19 cellular contexts compared by ENCODE assay signal in genomic region chr12:84637926-84638325, GRCh38.
A peak's percentile ranks its signal among the peaks of the same experiment; 100 is the strongest.
DNase-seq lines count a peak whose midpoint lies in the region; TF ChIP-seq lines count a peak whose summit lies in the region.
"Had no signal": no experiment of that assay in that cellular context is flagged by ENCODE, and none has a peak within 500 bp of the region (broad histone marks: within the 10 kb centered on the region; RNA-seq: fewer than 3 reads in every experiment).

No MANE protein-coding gene starts in this region.

- no peaks in the 10 kb centered on the region for H3K79me1 ChIP-seq in mesendoderm (ENCODE audit: low read length)

- no peak overlapping the region for H2BK120ac ChIP-seq in mesendoderm (ENCODE audit: low read depth, low read length)

- H3K9me3 ChIP-seq in endodermal cell (ENCODE audit: control insufficient read depth, low read length) = no peaks in the 10 kb centered on the region
- H3K9me3 ChIP-seq: body of pancreas had no signal

- no peaks in the 10 kb centered on the region for H3K79me2 ChIP-seq in mesendoderm (ENCODE audit: control insufficient read depth, insufficient read depth, low read length)

- no peak overlapping the region for H3K23ac ChIP-seq in mesendoderm (ENCODE audit: low read length)

- H3K4me3 Mint-ChIP-seq in endodermal cell = no peak overlapping the region
- H3K4me3 Mint-ChIP-seq: nephron had no signal

- H3K27me3 Mint-ChIP-seq in endodermal cell (ENCODE audit: insufficient read depth) = no peaks in the 10 kb centered on the region

- no peaks in the 10 kb centered on the region for H3K36me3 Mint-ChIP-seq in endodermal cell (ENCODE audit: low read depth)

- H3K9me3 Mint-ChIP-seq in endodermal cell = no peaks in the 10 kb centered on the region
- H3K9me3 Mint-ChIP-seq: nephron had no signal

- H3K18ac ChIP-seq in mesendoderm (ENCODE audit: low read length) = no peak overlapping the region

- no peak overlapping the region for H2AK5ac ChIP-seq in mesendoderm (ENCODE audit: low read length)

- no peak overlapping the region for H2BK15ac ChIP-seq in mesendoderm (replicated peaks; ENCODE audit: low read depth)

- DNase-seq in AG20443 (ENCODE audit: low spot score) (peak; percentile 26), NCI-H146 treated with DMSO at 0.1 percent for 48 hours (lab: John Stamatoyannopoulos, UW; ENCODE audit: unreplicated experiment) (peak; percentile 27), endodermal cell (no peak), mesendoderm (peak; percentile 46), GF-D8 (lab: John Stamatoyannopoulos, UW) (no peak), occipital lobe (lab: John Stamatoyannopoulos, UW) (no peak), COLO829 (ENCODE audit: low spot score) (no peak), mucosa of gallbladder (ENCODE audit: low spot score) (no peak)
- DNase-seq: ACHN; activated naive CD4-positive, alpha-beta T cell treated with Interleukin-2 at 50 U/mL for 16 hours; body of pancreas; dorsolateral prefrontal cortex; GOT3; KG1; right cardiac atrium; Right ventricle myocardium superior; T1000 had no signal

- no peak overlapping the region for H3K4me2 ChIP-seq in mesendoderm (ENCODE audit: low read length)

- H3K4me1 Mint-ChIP-seq in endodermal cell = peaks cover 4% of the 10 kb centered on the region

- H3K56ac ChIP-seq in mesendoderm (ENCODE audit: low read length) = no peak overlapping the region

- no peak for TF ChIP-seq CTCF in endodermal cell (conservative IDR thresholded peaks at IDR 0.05)

- H4K5ac ChIP-seq in mesendoderm (ENCODE audit: low read length) = no peak overlapping the region

- no peaks in the 10 kb centered on the region for H3K36me3 ChIP-seq in endodermal cell (ENCODE audit: control insufficient read depth, insufficient read depth, low read length)
- no peaks in the 10 kb centered on the region for H3K36me3 ChIP-seq in mesendoderm (ENCODE audit: control insufficient read depth, insufficient read depth, low read length)

- no peaks in the 10 kb centered on the region for H3K4me1 ChIP-seq in endodermal cell (ENCODE audit: control insufficient read depth, insufficient read depth, low read length)
- H3K4me1 ChIP-seq in mesendoderm (ENCODE audit: control insufficient read depth, low read depth, low read length) = no peaks in the 10 kb centered on the region
- H3K4me1 ChIP-seq: body of pancreas, foreskin keratinocyte had no signal

- H3K27me3 ChIP-seq in endodermal cell (ENCODE audit: control insufficient read depth, insufficient read depth, low read length, poor library complexity, severe bottlenecking) (no peaks in the 10 kb centered on the region), mesendoderm (ENCODE audit: insufficient read depth, low read length, poor library complexity) (no peaks in the 10 kb centered on the region)
- H3K27me3 ChIP-seq: body of pancreas, dorsolateral prefrontal cortex, foreskin keratinocyte had no signal

- H3K27ac ChIP-seq in endodermal cell (ENCODE audit: low read depth, low read length) = no peak overlapping the region
- H3K27ac ChIP-seq in mesendoderm (ENCODE audit: low read depth, low read length) = no peak overlapping the region
- H3K27ac ChIP-seq: body of pancreas, dorsolateral prefrontal cortex, foreskin keratinocyte had no signal

- H3K4ac ChIP-seq in mesendoderm (ENCODE audit: low read depth, low read length) = no peak overlapping the region

- peak overlapping the region; percentile 44 for H3K27ac Mint-ChIP-seq in endodermal cell
- H3K27ac Mint-ChIP-seq: nephron had no signal

- H3K9ac ChIP-seq in endodermal cell (ENCODE audit: extremely low read depth, low read length, poor library complexity, severe bottlenecking) = no peak overlapping the region
- H3K9ac ChIP-seq in mesendoderm (ENCODE audit: low read length) = no peak overlapping the region

- H4K8ac ChIP-seq in mesendoderm (ENCODE audit: low read depth, low read length) = no peak overlapping the region

- no peak overlapping the region for H3K4me3 ChIP-seq in endodermal cell (ENCODE audit: low read length)
- no peak overlapping the region for H3K4me3 ChIP-seq in mesendoderm (ENCODE audit: low read length)
- H3K4me3 ChIP-seq: body of pancreas, dorsolateral prefrontal cortex had no signal

- H2BK5ac ChIP-seq in mesendoderm (ENCODE audit: low read length) = no peak overlapping the region

Comparison
In these comparisons a context has a peak if more than half of its experiments do, and no peak if none do; other contexts are left out.
1. DNase-seq: peak in AG20443 (single experiment), NCI-H146 treated with DMSO at 0.1 percent for 48 hours (single experiment) and mesendoderm (single experiment); none in endodermal cell (single experiment), GF-D8 (single experiment), occipital lobe (single experiment), COLO829 (single experiment) and mucosa of gallbladder (single experiment).